In genomic region chr14:80954771-80955299, GRCh38 we compare ENCODE assay signal across 8 cellular contexts. TPM values are rescaled to one million over a fixed set of nuclear protein-coding genes. Genes with fewer than 3 reads are reported as not detected.
DNase-seq lines count a peak whose midpoint lies in the region; ATAC-seq and TF ChIP-seq lines count a peak whose summit lies in the region.

No MANE protein-coding gene starts in this region.

- peak; percentile 53 for TF ChIP-seq CTCF in Calu3 (IDR thresholded peaks at IDR 0.05; ENCODE audit: unreplicated experiment)
- peak; percentile 47 to 94 (median 86) for TF ChIP-seq CTCF in dorsolateral prefrontal cortex (IDR thresholded peaks at IDR 0.05 in 54 of 56, conservative IDR thresholded peaks at IDR 0.05 in 2 of 56; ENCODE audit: low read depth in 1 of 56, partially characterized antibody in 56 of 56)
- TF ChIP-seq CTCF in liver (IDR thresholded peaks at IDR 0.05; ENCODE audit: low read depth, low read length, missing input control), result peak; percentile 80

- H3K36me3 Mint-ChIP-seq in Calu3 (ENCODE audit: insufficient read depth, unreplicated experiment), result peaks cover 5% of the 10 kb centered on the region

- H3K4me1 Mint-ChIP-seq in Calu3 (ENCODE audit: low read depth, unreplicated experiment), result no peaks in the 10 kb centered on the region

- H3K27me3 ChIP-seq in dorsolateral prefrontal cortex, result no peaks in the 10 kb centered on the region
- H3K27me3 ChIP-seq in liver (ENCODE audit: control insufficient read depth in 4 of 4, insufficient read depth in 4 of 4, low read length in 3 of 4), result no peaks in the 10 kb centered on the region

- H3K27me3 Mint-ChIP-seq in Calu3 (ENCODE audit: unreplicated experiment), result peaks cover 81% of the 10 kb centered on the region

- H3K9me3 Mint-ChIP-seq in Calu3 (ENCODE audit: low read depth, unreplicated experiment), result no peaks in the 10 kb centered on the region

- peak; percentile 97 for TF ChIP-seq RAD21 in liver (IDR thresholded peaks at IDR 0.05)

- CTCF ChIA-PET in Calu3 (lab: Charles Lee), result interaction anchor here (1.9 kb wide), 1 partner anchor 32 kb away, joined by 14 read pairs; no protein-coding TSS in a partner anchor

- peak; percentile 77 for DNase-seq in Calu3
- DNase-seq in NCI-H446 (lab: John Stamatoyannopoulos, UW), result peak; percentile 35 to 76
- peak; percentile 51 to 66 for DNase-seq in activated CD4-positive, alpha-beta T cell treated with anti-CD3 and anti-CD28 coated beads, Interleukin-2, amount 50 U/mL, for 24 hours (ENCODE audit: low read depth in 1 of 2, low spot score in 1 of 2)
- peak; percentile 53 to 85 (median 71) for DNase-seq in dorsolateral prefrontal cortex
- peak; percentile 70 for DNase-seq in stimulated activated CD4-positive, alpha-beta T cell treated with anti-CD3 and anti-CD28 coated beads, Interleukin-1b, Interleukin-23, amount 100 ng/mL, for 48 hours

- intact Hi-C loops in Calu3 (cut with micrococcal nuclease; ENCODE audit: unreplicated experiment) (loop anchor here (1.0 to 5.0 kb wide), 3 partner anchors 32 to 507 kb away; no protein-coding TSS in a partner anchor), dorsolateral prefrontal cortex (cut with DNase I) (loop anchor here (1.0 to 10.0 kb wide), 4 partner anchors 32 to 510 kb away; no protein-coding TSS in a partner anchor)

- ATAC-seq in HG02798 (IDR thresholded peaks at IDR 0.05; ENCODE audit: poor library complexity, unreplicated experiment), result peak; percentile 19
- no peak for ATAC-seq in HG02763 (IDR thresholded peaks at IDR 0.05; ENCODE audit: unreplicated experiment)

- no TSS peak for BruUV-seq in Calu3 (replicated peaks; lab: Mats Ljungman, UMichigan)

- H3K4me3 Mint-ChIP-seq in Calu3 (ENCODE audit: low read depth, unreplicated experiment), result peak overlapping the region; percentile 86

- under 1% methylated on average over 28 of the region's 28 CpGs for WGBS in liver

- H3K27ac ChIP-seq in dorsolateral prefrontal cortex (no peak overlapping the region), liver (ENCODE audit: low read depth in 1 of 2, low read length in 2 of 2) (no peak overlapping the region)

- H3K9ac ChIP-seq in liver (ENCODE audit: low read depth in 1 of 2, low read length in 2 of 2), result no peak overlapping the region

- H3K9me3 ChIP-seq in liver (ENCODE audit: control insufficient read depth in 4 of 4, low read length in 3 of 4), result no peaks in the 10 kb centered on the region

- no peak overlapping the region for H3K27ac Mint-ChIP-seq in Calu3 (ENCODE audit: unreplicated experiment)

- H3K4me3 ChIP-seq in dorsolateral prefrontal cortex (peak overlapping the region; percentile 31 to 90 (median 64)), liver (ENCODE audit: low read depth in 1 of 3, low read length in 3 of 3) (peak overlapping the region; percentile 39 to 61 (median 53))

- H3K36me3 ChIP-seq in liver (ENCODE audit: control insufficient read depth in 4 of 4, insufficient read depth in 3 of 4, low read depth in 1 of 4, low read length in 3 of 4), result no peaks in the 10 kb centered on the region

- H3K4me1 ChIP-seq in liver (ENCODE audit: control insufficient read depth in 4 of 4, insufficient read depth in 4 of 4, low read length in 3 of 4), result peaks cover 0 to 15% (median 8%) of the 10 kb centered on the region in 4 donors

TF ChIP-seq in liver, 16 proteins besides CTCF, POLR2A, EP300 and RAD21:
- TF ChIP-seq JUND (IDR thresholded peaks at IDR 0.05), result no peak
- peak in 1 of 2 donors; percentile 9 for TF ChIP-seq HNF4A (conservative IDR thresholded peaks at IDR 0.05)
- TF ChIP-seq RXRA (IDR thresholded peaks at IDR 0.05), result peak in 1 of 2 donors; percentile 7
- TF ChIP-seq, protein P1, sequence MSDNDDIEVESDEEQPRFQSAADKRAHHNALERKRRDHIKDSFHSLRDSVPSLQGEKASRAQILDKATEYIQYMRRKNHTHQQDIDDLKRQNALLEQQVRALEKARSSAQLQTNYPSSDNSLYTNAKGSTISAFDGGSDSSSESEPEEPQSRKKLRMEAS (IDR thresholded peaks at IDR 0.05), result no peak

RNA-seq across cellular contexts. Expression of gene TSHR, which starts 0.6 kb away (rescaled TPM):
- total RNA-seq in Calu3 (2022) (not detected in 2 replicates), dorsolateral prefrontal cortex (under 1 TPM in 22 of 120 experiments, not detected in 98; 0.10 to 0.81 (median 0.35) TPM), liver (under 1 TPM in 1 of 2 donors, not detected in 1; 0.08 TPM)
- polyA plus RNA-seq in liver, result 1 to 10 TPM in 1 of 2 donors, not detected in 1; 3.2 TPM

RNA-seq across cellular contexts. Expression of gene CEP128, which starts 13.3 kb away (rescaled TPM):
- total RNA-seq in Calu3 (2022) (22.9 and 26.3 TPM in 2 replicates), dorsolateral prefrontal cortex (10 to 100 TPM in 90 of 120 experiments, 1 to 10 TPM in 30; 5.2 to 21.4 (median 13.1) TPM), liver (1 to 10 TPM; 2.2 to 3.8 TPM)
- under 1 TPM; 0.27 to 0.61 TPM for polyA plus RNA-seq in liver
